1 cellular context compared by ENCODE assay signal in genomic region chr5:122112063-122112462, GRCh38.
TF ChIP-seq lines count a peak whose summit lies in the region.

No MANE protein-coding gene starts in this region.

TF ChIP-seq in K562, 482 proteins besides CTCF, POLR2A, EP300 and RAD21:
- TF ChIP-seq PKNOX1 (IDR thresholded peaks at IDR 0.05) (peak; percentile 24; the same call in 1 of the 2 replicates), TEAD2 (tag; IDR thresholded peaks at IDR 0.05) (no peak), MTA2 (IDR thresholded peaks at IDR 0.05; ENCODE audit: low read depth) (peak; percentile 14; the same call in 1 of the 2 replicates), STAT5A (IDR thresholded peaks at IDR 0.05; ENCODE audit: borderline replicate concordance, low read length) (0 out of 2 replicates have a peak, but pooled peaks have one; percentile 5), CBFA2T2 (conservative IDR thresholded peaks at IDR 0.05) (peak; percentile 43), ZEB2 (IDR thresholded peaks at IDR 0.05) (0 out of 2 replicates have a peak, but pooled peaks have one; percentile 48), ARID1B (IDR thresholded peaks at IDR 0.05) (peak; percentile 59; the same call in 1 of the 2 replicates), KLF16 (IDR thresholded peaks at IDR 0.05) (peak; percentile 25; the same call in 1 of the 2 replicates), MEIS2 (IDR thresholded peaks at IDR 0.05; ENCODE audit: partially characterized antibody) (peak; percentile 61), ZNF280B (CRISPR knock-in tag; IDR thresholded peaks at IDR 0.05) (no peak), NR3C1 (CRISPR knock-in tag; IDR thresholded peaks at IDR 0.05) (no peak), PRMT5 (CRISPR knock-in tag; IDR thresholded peaks at IDR 0.05) (no peak), GATAD2B (IDR thresholded peaks at IDR 0.05; ENCODE audit: borderline replicate concordance) (0 out of 2 replicates have a peak, but pooled peaks have one; percentile 42), NR1H2 (CRISPR knock-in tag; IDR thresholded peaks at IDR 0.05) (no peak), TEAD4 (IDR thresholded peaks at IDR 0.05; ENCODE audit: low read length) (peak; percentile 54; the same call in 1 of the 2 replicates), TEAD4 (CRISPR knock-in tag; IDR thresholded peaks at IDR 0.05; ENCODE audit: borderline replicate concordance) (no peak), TCF3 (CRISPR knock-in tag; IDR thresholded peaks at IDR 0.05) (peak; percentile 51; the same call in 1 of the 2 replicates), SOX6 (IDR thresholded peaks at IDR 0.05) (0 out of 2 replicates have a peak, but pooled peaks have one; percentile 29), U2AF2 (optimal IDR thresholded peaks at IDR 0.05; ENCODE audit: low read depth, low read length) (no peak), CBFA2T3 (IDR thresholded peaks at IDR 0.05) (peak; percentile 68), TAL1 (IDR thresholded peaks at IDR 0.05) (peak; percentile 21; the same call in 1 of the 2 replicates)
